7 cellular contexts compared by ENCODE assay signal in the genomic region with DNA sequence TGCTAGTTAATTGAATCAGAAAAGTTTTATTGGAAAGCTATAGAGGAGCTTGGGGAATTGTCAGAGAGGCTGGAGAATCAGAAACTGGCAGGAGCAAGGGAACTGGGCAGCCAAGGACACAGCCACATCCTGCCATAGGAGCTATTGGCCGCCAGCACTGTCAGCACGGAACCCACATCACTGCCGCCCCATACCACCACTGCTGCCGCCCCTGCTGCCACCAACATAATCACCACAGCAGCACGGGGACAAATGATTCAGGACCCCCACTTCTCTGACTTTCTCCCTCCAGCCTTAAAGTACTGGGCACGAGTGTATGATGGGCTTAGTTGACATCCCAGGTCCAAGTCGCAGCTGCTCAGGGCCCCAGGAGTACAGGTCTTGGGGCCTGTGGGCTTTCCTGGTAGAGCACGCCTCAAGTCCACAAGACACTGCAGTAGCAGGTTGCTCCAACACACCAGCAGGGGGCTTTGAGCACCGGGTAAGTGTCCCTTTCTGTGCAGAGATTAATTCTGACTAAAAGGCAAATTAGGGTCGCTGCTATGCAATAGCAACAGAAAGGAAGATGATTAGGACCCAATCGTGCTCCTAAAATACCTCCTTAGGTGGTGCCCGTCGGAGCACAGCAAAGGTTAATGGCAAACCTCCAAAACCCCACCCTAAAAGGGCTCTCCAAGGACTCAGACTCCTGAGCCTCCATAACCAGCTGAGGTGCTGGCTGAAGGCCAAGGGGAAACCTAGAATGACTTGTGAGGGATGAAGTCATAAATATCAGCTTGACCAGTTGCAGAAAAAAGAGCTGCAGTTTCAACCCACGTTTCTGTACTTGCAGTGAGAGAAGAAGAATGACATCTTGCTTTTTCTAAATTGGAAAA. TPM values are rescaled to one million over a fixed set of nuclear protein-coding genes. Genes with fewer than 3 reads are reported as not detected.
DNase-seq lines count a peak whose midpoint lies in the region; ATAC-seq and TF ChIP-seq lines count a peak whose summit lies in the region.

No MANE protein-coding gene starts in this region.

- H3K4me2 ChIP-seq in mammary epithelial cell (ENCODE audit: insufficient read depth, low read depth, low read length): no peak overlapping the region

- H3K27me3 ChIP-seq in GM06990 (replicated peaks; ENCODE audit: control insufficient read depth, insufficient read depth, low read length): no peaks in the 10 kb centered on the region
- H3K27me3 ChIP-seq in mammary epithelial cell (ENCODE audit: insufficient read depth, low read length): no peaks in the 10 kb centered on the region

- ATAC-seq in GM21367 (IDR thresholded peaks at IDR 0.05; ENCODE audit: unreplicated experiment) (peak; percentile 86), HG03520 (IDR thresholded peaks at IDR 0.05; ENCODE audit: unreplicated experiment) (peak; percentile 82)

- H3K9me3 ChIP-seq in mammary epithelial cell (replicated peaks; ENCODE audit: insufficient read depth, low read length): no peaks in the 10 kb centered on the region

- BruUV-seq in mammary epithelial cell (replicated peaks; lab: Mats Ljungman, UMichigan): no TSS peak

- peaks cover 4% of the 10 kb centered on the region for H3K4me1 ChIP-seq in mammary epithelial cell (ENCODE audit: insufficient read depth, low read length)

- no peak overlapping the region for H2AFZ ChIP-seq in mammary epithelial cell (ENCODE audit: low read depth, low read length)

- no peak overlapping the region for H3K27ac ChIP-seq in mammary epithelial cell (ENCODE audit: insufficient read depth, low read depth, low read length)

- H3K36me3 ChIP-seq in GM06990 (ENCODE audit: control insufficient read depth, insufficient read depth, low read length): peaks cover 3% of the 10 kb centered on the region
- H3K36me3 ChIP-seq in mammary epithelial cell (ENCODE audit: insufficient read depth, low read length): no peaks in the 10 kb centered on the region

- peak; percentile 70 for TF ChIP-seq CTCF in GM06990 (IDR thresholded peaks at IDR 0.05; ENCODE audit: insufficient read depth, low read length, poor library complexity, severe bottlenecking)
- TF ChIP-seq CTCF in mammary epithelial cell (conservative IDR thresholded peaks at IDR 0.05 in 1 of 2, IDR thresholded peaks at IDR 0.05 in 1 of 2; ENCODE audit: extremely low read depth in 1 of 2, insufficient read depth in 1 of 2, low read depth in 1 of 2, low read length in 2 of 2): peak; percentile 49 to 54
- no peak for TF ChIP-seq CTCF in lower leg skin (IDR thresholded peaks at IDR 0.05)

- no peak for TF ChIP-seq POLR2A in lower leg skin (IDR thresholded peaks at IDR 0.05)

- WGBS in mammary epithelial cell (ENCODE audit: low coverage, missing lambda C conversion rate): 40% methylated on average over 14 of the region's 14 CpGs
- 44% methylated on average over 11 to 14 of the region's 14 CpGs for WGBS in lower leg skin, 2 donors

- H4K20me1 ChIP-seq in mammary epithelial cell (ENCODE audit: insufficient read depth, low read length): no peaks in the 10 kb centered on the region

- in situ Hi-C loops in mammary epithelial cell (cut with MboI; ENCODE audit: low sequenced_read_pairs in 2 of 2): no loop called here

- CTCF ChIA-PET in mammary epithelial cell (lab: Charles Lee; ENCODE audit: low non-redundant PET): no interaction called here

- H3K4me3 ChIP-seq in GM06990 (replicated peaks; ENCODE audit: low read depth, low read length) (no peak overlapping the region), mammary epithelial cell (replicated peaks in 1 of 3; ENCODE audit: insufficient read depth in 1 of 3, low read depth in 2 of 3, low read length in 3 of 3) (no peak overlapping the region), lower leg skin (ENCODE audit: low read depth, poor library complexity, severe bottlenecking) (no peak overlapping the region)

- peak; percentile 29 for DNase-seq in GM06990 (ENCODE audit: extremely low read depth, insufficient read length)
- peak; percentile 55 for DNase-seq in OCI-M1 (lab: John Stamatoyannopoulos, UW)
- peak; percentile 82 for DNase-seq in mammary epithelial cell
- DNase-seq in lower leg skin (ENCODE audit: low spot score in 2 of 2): peak; percentile 25 to 83
- DNase-seq in ureter (ENCODE audit: low spot score): peak; percentile 73

- intact Hi-C loops in mammary epithelial cell (cut with micrococcal nuclease) (no loop called here), lower leg skin (cut with DNase I; ENCODE audit: low total_unique reads) (no loop called here)

- dilution Hi-C loops in mammary epithelial cell (cut with HindIII; ENCODE audit: low sequenced_read_pairs): no loop called here

- no peak overlapping the region for H3K9ac ChIP-seq in mammary epithelial cell (ENCODE audit: insufficient read depth, low read length)

- H3K79me2 ChIP-seq in mammary epithelial cell (ENCODE audit: insufficient read depth, low read length): no peaks in the 10 kb centered on the region

RNA-seq across cellular contexts. Expression of a gene that starts 6.8 kb away (rescaled TPM):
- total RNA-seq in mammary epithelial cell: 10 to 100 TPM; 21.2 to 32.9 TPM
- 17.0 TPM for polyA plus RNA-seq in mammary epithelial cell
- polyA minus RNA-seq in mammary epithelial cell: 20.2 TPM
- total RNA-seq in lower leg skin: 10 to 100 TPM; 18.0 to 24.0 (median 21.9) TPM
- 24.9 TPM for total RNA-seq in ureter

Comparison
In these comparisons a context has a peak if more than half of its experiments do, and no peak if none do; other contexts are left out.
1. DNase-seq: peak in every context shown above with its lines; median percentile 82 in mammary epithelial cell; 73 in ureter; 55 in OCI-M1; 54 in lower leg skin; 29 in GM06990.
2. CTCF ChIP-seq: peak in GM06990 (single experiment) and mammary epithelial cell (2 of 2); none in lower leg skin (0 of 3).